Comparison of ENCODE assay signal across 16 cellular contexts in genomic region chr4:69731826-69732225, GRCh38.
"Had no signal": no experiment of that assay in that cellular context is flagged by ENCODE, and none has a peak within 500 bp of the region (broad histone marks: within the 10 kb centered on the region; RNA-seq: fewer than 3 reads in every experiment).

No MANE protein-coding gene starts in this region.

- H3K36me3 ChIP-seq: lower lobe of right lung, right atrium auricular region, tibial artery had no signal

- DNase-seq: activated CD4-positive, alpha-beta T cell treated with anti-CD3 and anti-CD28 coated beads, Interleukin-2, amount 50 U/mL, for 48 hours; amniotic stem cell; body of pancreas; caudate nucleus; hippocampal formation; left colon; lower lobe of right lung; nephron progenitor cell; stimulated activated CD4-positive, alpha-beta T cell treated with anti-CD3 and anti-CD28 coated beads, Interleukin-2, amount 100 ng/mL, for 24 hours; stimulated activated naive CD4-positive, alpha-beta T cell treated with Interleukin-2 at 50 U/mL for 16 hours; tibial artery had no signal

- H3K4me1 ChIP-seq: body of pancreas, lower lobe of right lung, right atrium auricular region, tibial artery had no signal

- H3K27ac ChIP-seq: body of pancreas, lower lobe of right lung, right atrium auricular region, tibial artery had no signal

- H3K4me3 ChIP-seq: body of pancreas, lower lobe of right lung, right atrium auricular region, tibial artery had no signal

- FAIRE-seq: colon, islet of Langerhans, TTC549, urothelium cell line had no signal

- H3K9me3 ChIP-seq: body of pancreas, lower lobe of right lung, right atrium auricular region, tibial artery had no signal

- ATAC-seq: body of pancreas, left colon, lower lobe of right lung had no signal

- H3K27me3 ChIP-seq: body of pancreas, right atrium auricular region, tibial artery had no signal
